ENCODE assay signal across 6 cellular contexts in genomic region chr13:84702174-84702573, GRCh38.
"Had no signal": no experiment of that assay in that cellular context is flagged by ENCODE, and none has a peak within 500 bp of the region (broad histone marks: within the 10 kb centered on the region; RNA-seq: fewer than 3 reads in every experiment).

No MANE protein-coding gene starts in this region.

- ATAC-seq: HepG2, K562 had no signal

- H3K27me3 Mint-ChIP-seq: IgD-negative memory B cell had no signal

- H3K4me1 Mint-ChIP-seq: IgD-negative memory B cell had no signal

- H3K36me3 Mint-ChIP-seq: IgD-negative memory B cell had no signal

- H3K4me3 Mint-ChIP-seq: IgD-negative memory B cell had no signal

- DNase-seq: IMR-90, KBM-7, KG1 had no signal
